ENCODE assay signal across 8 cellular contexts in the genomic region with DNA sequence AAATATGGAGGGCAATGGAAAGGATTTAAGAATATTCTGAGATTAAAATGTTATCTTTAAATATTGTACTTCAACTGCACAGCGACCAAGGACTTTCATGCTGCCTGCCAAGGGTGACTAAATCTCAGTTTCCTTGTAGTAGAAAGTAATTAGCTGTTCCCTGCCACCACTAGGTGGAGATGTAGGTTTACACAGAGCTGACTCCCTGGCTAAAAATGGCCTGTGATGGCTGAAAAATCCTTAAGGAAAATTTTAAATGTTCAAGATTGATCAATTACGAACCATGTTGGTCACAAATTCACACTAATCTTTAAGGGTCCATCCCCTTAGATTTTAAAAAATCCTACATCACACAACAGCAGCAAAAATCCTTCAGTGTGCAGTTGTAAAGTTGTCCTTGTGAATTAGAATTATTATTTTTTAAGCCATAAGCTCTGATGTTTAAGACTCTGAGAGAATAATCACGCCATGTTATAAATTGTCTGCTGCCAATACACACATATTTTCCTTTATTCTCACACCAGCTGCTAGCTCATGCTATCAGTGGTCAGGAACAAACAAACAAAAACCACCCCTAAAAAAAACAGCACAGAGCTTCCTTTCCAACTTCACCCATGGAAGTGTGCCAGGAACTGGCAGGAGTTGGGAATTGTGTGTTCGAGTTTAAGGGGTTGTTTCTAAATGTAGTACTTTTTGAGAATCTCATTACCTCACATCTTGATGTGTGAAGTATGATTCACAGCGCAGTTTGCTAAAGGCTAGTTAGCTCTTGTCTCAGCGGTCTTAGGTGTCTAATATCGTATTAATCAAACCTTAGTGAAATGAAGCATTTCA.
A peak's percentile ranks its signal among the peaks of the same experiment; 100 is the strongest.
DNase-seq lines count a peak whose midpoint lies in the region; ATAC-seq, FAIRE-seq and TF ChIP-seq lines count a peak whose summit lies in the region.

No MANE protein-coding gene starts in this region.

- FAIRE-seq in GM18507 (lab: Jason Lieb, UNC), result peak; percentile 67

- H3K4me3 Mint-ChIP-seq in stimulated activated effector memory CD8-positive, alpha-beta T cell treated with anti-CD3 and anti-CD28 coated beads, Interleukin-12 subunit alpha, Interleukin-12 subunit beta, amount 100 ng/mL, for 72 hours, result no peak overlapping the region

- intact Hi-C loops in breast epithelium (cut with DNase I; ENCODE audit: low total_unique reads), result no loop called here
- intact Hi-C loops in left lung (cut with DNase I), result no loop called here

- H3K9me3 Mint-ChIP-seq in stimulated activated effector memory CD8-positive, alpha-beta T cell treated with anti-CD3 and anti-CD28 coated beads, Interleukin-12 subunit alpha, Interleukin-12 subunit beta, amount 100 ng/mL, for 72 hours, result peaks cover 2% of the 10 kb centered on the region

- H3K36me3 ChIP-seq in breast epithelium, result no peaks in the 10 kb centered on the region
- no peaks in the 10 kb centered on the region for H3K36me3 ChIP-seq in left lung

- no peaks in the 10 kb centered on the region for H3K4me1 Mint-ChIP-seq in stimulated activated effector memory CD8-positive, alpha-beta T cell treated with anti-CD3 and anti-CD28 coated beads, Interleukin-12 subunit alpha, Interleukin-12 subunit beta, amount 100 ng/mL, for 72 hours

- H3K4me1 ChIP-seq in breast epithelium (no peaks in the 10 kb centered on the region), left lung (no peaks in the 10 kb centered on the region)

- H3K36me3 Mint-ChIP-seq in stimulated activated effector memory CD8-positive, alpha-beta T cell treated with anti-CD3 and anti-CD28 coated beads, Interleukin-12 subunit alpha, Interleukin-12 subunit beta, amount 100 ng/mL, for 72 hours, result no peaks in the 10 kb centered on the region

- H3K27ac ChIP-seq in breast epithelium (no peak overlapping the region), left lung (no peak overlapping the region)

- TF ChIP-seq CTCF in breast epithelium (IDR thresholded peaks at IDR 0.05), result peak in 2 of 3 donors; percentile 44 to 66
- peak; percentile 28 to 56 for TF ChIP-seq CTCF in left lung (IDR thresholded peaks at IDR 0.05)

- peak; percentile 74 for ATAC-seq in HG03378 (IDR thresholded peaks at IDR 0.05; ENCODE audit: unreplicated experiment)
- peak; percentile 82 for ATAC-seq in left lung
- no peak for ATAC-seq in stimulated activated effector memory CD8-positive, alpha-beta T cell treated with anti-CD3 and anti-CD28 coated beads, Interleukin-12 subunit alpha, Interleukin-12 subunit beta, amount 100 ng/mL, for 72 hours
- no peak for ATAC-seq in GM21737 (IDR thresholded peaks at IDR 0.05; ENCODE audit: unreplicated experiment)

- H3K4me3 ChIP-seq in breast epithelium (no peak overlapping the region), left lung (no peak overlapping the region)

- no peaks in the 10 kb centered on the region for H3K27me3 ChIP-seq in breast epithelium
- H3K27me3 ChIP-seq in left lung, result peaks cover 0 to 3% of the 10 kb centered on the region in 2 donors

- no peak for TF ChIP-seq POLR2A in breast epithelium (IDR thresholded peaks at IDR 0.05)

- no peaks in the 10 kb centered on the region for H3K9me3 ChIP-seq in breast epithelium
- no peaks in the 10 kb centered on the region for H3K9me3 ChIP-seq in left lung

- DNase-seq in AML-193 (lab: John Stamatoyannopoulos, UW) (peak; percentile 23 to 55), GM18507 (ENCODE audit: extremely low spot score, insufficient read length, low read depth) (peak; percentile 5), NCI-H526 (lab: John Stamatoyannopoulos, UW) (peak; percentile 36 to 70), breast epithelium (ENCODE audit: low spot score in 2 of 2) (no peak), left lung (no peak)
- no peak for DNase-seq in stimulated activated effector memory CD8-positive, alpha-beta T cell treated with anti-CD3 and anti-CD28 coated beads, Interleukin-12 subunit alpha, Interleukin-12 subunit beta, amount 100 ng/mL, for 72 hours (ENCODE audit: low spot score in 2 of 2)

- no peak overlapping the region for H3K27ac Mint-ChIP-seq in stimulated activated effector memory CD8-positive, alpha-beta T cell treated with anti-CD3 and anti-CD28 coated beads, Interleukin-12 subunit alpha, Interleukin-12 subunit beta, amount 100 ng/mL, for 72 hours

Comparison
In these comparisons a context has a peak if more than half of its experiments do, and no peak if none do; other contexts are left out.
1. DNase-seq: peak in AML-193 (2 of 2), GM18507 (single experiment) and NCI-H526 (2 of 2); none in breast epithelium (0 of 2), left lung (0 of 2) and stimulated activated effector memory CD8-positive, alpha-beta T cell treated with anti-CD3 and anti-CD28 coated beads, Interleukin-12 subunit alpha, Interleukin-12 subunit beta, amount 100 ng/mL, for 72 hours (0 of 2).
2. ATAC-seq: peak in HG03378 (single experiment) and left lung (single experiment); none in stimulated activated effector memory CD8-positive, alpha-beta T cell treated with anti-CD3 and anti-CD28 coated beads, Interleukin-12 subunit alpha, Interleukin-12 subunit beta, amount 100 ng/mL, for 72 hours (single experiment) and GM21737 (single experiment).